ENCODE assay signal across 32 cellular contexts in genomic region chrX:73267206-73267605, GRCh38.
"Had no signal": no experiment of that assay in that cellular context is flagged by ENCODE, and none has a peak within 500 bp of the region (broad histone marks: within the 10 kb centered on the region; RNA-seq: fewer than 3 reads in every experiment).

No MANE protein-coding gene starts in this region.

- H3K9me3 ChIP-seq: adrenal gland, body of pancreas, breast epithelium had no signal

- H3K4me3 ChIP-seq: adrenal gland, body of pancreas, breast epithelium had no signal

- H3K4me1 ChIP-seq: adrenal gland, body of pancreas, breast epithelium had no signal

- ATAC-seq: activated CD8-positive, alpha-beta T cell treated with anti-CD3 and anti-CD28 coated beads for 36 hours; activated naive CD4-positive, alpha-beta T cell treated with anti-CD3 and anti-CD28 coated beads, Interleukin-2, amount 50 U/mL, for 72 hours; activated T-cell treated with anti-CD3 and anti-CD28 coated beads, Interleukin-2, amount 50 U/mL, for 4 hours; activated T-cell treated with anti-CD3 and anti-CD28 coated beads, Interleukin-2, amount 50 U/mL, for 72 hours; activated T-helper 17 cell treated with anti-CD3 and anti-CD28 coated beads, Interleukin-2, amount 50 U/mL, for 72 hours; body of pancreas had no signal

- H3K27ac ChIP-seq: adrenal gland, body of pancreas, brain microvascular endothelial cell, breast epithelium, VCaP had no signal

- H3K36me3 ChIP-seq: adrenal gland, brain microvascular endothelial cell, breast epithelium had no signal

- H3K27me3 ChIP-seq: body of pancreas, brain microvascular endothelial cell had no signal

- DNase-seq: activated B cell treated with CpG ODN at 0.5 μM for 24 hours; activated CD4-positive, alpha-beta memory T cell treated with anti-CD3 and anti-CD28 coated beads for 36 hours; activated CD4-positive, alpha-beta T cell treated with anti-CD3 and anti-CD28 coated beads for 4 hours; activated CD4-positive, alpha-beta T cell treated with anti-CD3 and anti-CD28 coated beads, Interleukin-2, amount 10 ng/mL, durations not matched to agents 24 days and 14 days; activated CD4-positive, alpha-beta T cell treated with anti-CD3 and anti-CD28 coated beads, Interleukin-2, amount 50 U/mL, for 1 hour; activated CD4-positive, alpha-beta T cell treated with anti-CD3 and anti-CD28 coated beads, Interleukin-2, amount 50 U/mL, for 4 hours; activated CD4-positive, CD25-positive, alpha-beta regulatory T cell treated with anti-CD3 and anti-CD28 coated beads, Interleukin-2, amount 50 U/mL, for 72 hours; activated CD8-positive, alpha-beta memory T cell treated with anti-CD3 and anti-CD28 coated beads, Interleukin-2, amount 50 U/mL, for 4 hours; activated CD8-positive, alpha-beta T cell treated with anti-CD3 and anti-CD28 coated beads for 36 hours; activated effector memory CD4-positive, alpha-beta T cell treated with anti-CD3 and anti-CD28 coated beads, Interleukin-2, amount 50 U/mL, for 16 hours; activated gamma-delta T cell treated with Interleukin-2 at 50 U/mL for 16 hours; activated naive CD4-positive, alpha-beta T cell; activated naive CD4-positive, alpha-beta T cell treated with anti-CD3 and anti-CD28 coated beads for 36 hours; activated naive CD4-positive, alpha-beta T cell treated with anti-CD3 and anti-CD28 coated beads, Interleukin-2, amount 50 U/mL, for 16 hours; activated naive CD8-positive, alpha-beta T cell treated with anti-CD3 and anti-CD28 coated beads for 36 hours; activated T-cell treated with anti-CD3 and anti-CD28 coated beads for 4 hours; activated T-cell treated with anti-CD3 and anti-CD28 coated beads, Interleukin-2, amount 50 U/mL, for 1 hour; activated T-cell treated with anti-CD3 and anti-CD28 coated beads, Interleukin-2, amount 50 U/mL, for 4 hours; activated T-cell treated with anti-CD3 and anti-CD28 coated beads, Interleukin-2, amount 50 U/mL, for 72 hours; adrenal gland; amniotic stem cell; aorta; body of pancreas; brain microvascular endothelial cell; central memory CD4-positive, alpha-beta T cell; T-helper 1 cell; T-helper 2 cell; T-helper 9 cell had no signal
